31 cellular contexts compared by ENCODE assay signal in the genomic region with DNA sequence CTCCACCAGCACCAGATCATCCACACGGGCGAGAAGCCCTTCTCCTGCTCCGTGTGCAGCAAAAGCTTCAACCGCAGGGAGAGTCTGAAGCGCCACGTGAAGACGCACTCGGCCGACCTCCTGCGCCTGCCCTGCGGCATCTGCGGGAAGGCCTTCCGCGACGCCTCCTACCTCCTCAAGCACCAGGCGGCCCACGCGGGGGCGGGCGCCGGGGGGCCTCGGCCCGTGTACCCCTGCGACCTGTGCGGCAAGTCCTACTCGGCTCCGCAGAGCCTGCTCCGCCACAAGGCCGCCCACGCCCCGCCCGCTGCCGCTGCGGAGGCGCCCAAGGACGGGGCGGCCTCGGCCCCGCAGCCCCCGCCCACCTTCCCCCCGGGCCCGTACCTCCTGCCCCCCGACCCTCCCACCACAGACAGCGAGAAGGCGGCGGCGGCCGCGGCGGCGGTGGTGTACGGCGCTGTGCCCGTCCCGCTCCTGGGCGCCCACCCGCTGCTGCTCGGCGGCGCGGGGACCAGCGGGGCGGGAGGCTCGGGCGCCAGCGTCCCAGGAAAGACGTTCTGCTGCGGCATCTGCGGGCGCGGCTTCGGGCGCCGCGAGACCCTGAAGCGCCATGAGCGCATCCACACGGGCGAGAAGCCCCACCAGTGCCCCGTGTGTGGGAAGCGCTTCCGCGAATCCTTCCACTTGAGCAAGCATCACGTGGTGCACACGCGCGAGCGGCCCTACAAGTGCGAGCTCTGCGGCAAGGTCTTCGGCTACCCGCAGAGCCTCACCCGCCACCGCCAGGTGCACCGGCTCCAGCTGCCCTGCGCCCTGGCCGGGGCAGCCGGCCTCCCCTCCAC.
"Had no signal": no experiment of that assay in that cellular context is flagged by ENCODE, and none has a peak within 500 bp of the region (broad histone marks: within the 10 kb centered on the region; RNA-seq: fewer than 3 reads in every experiment).

No MANE protein-coding gene starts in this region.

- H3K27me3 Mint-ChIP-seq: activated CD4-positive, alpha-beta memory T cell treated with anti-CD3 and anti-CD28 coated beads for 36 hours; activated CD4-positive, alpha-beta T cell treated with anti-CD3 and anti-CD28 coated beads for 36 hours; activated CD4-positive, alpha-beta T cell treated with anti-CD3 and anti-CD28 coated beads, Interleukin-2, amount 10 ng/mL, durations not matched to agents 24 days and 14 days; activated CD8-positive, alpha-beta memory T cell treated with anti-CD3 and anti-CD28 coated beads, Interleukin-2, amount 10 ng/mL, durations not matched to agents 7 days and 5 days; activated naive CD4-positive, alpha-beta T cell treated with anti-CD3 and anti-CD28 coated beads, Interleukin-2, amount 50 U/mL, for 24 hours; activated naive CD8-positive, alpha-beta T cell treated with anti-CD3 and anti-CD28 coated beads for 36 hours; activated naive CD8-positive, alpha-beta T cell treated with anti-CD3 and anti-CD28 coated beads, Interleukin-2, amount 50 U/mL, for 24 hours; effector memory CD8-positive, alpha-beta T cell had no signal

- DNase-seq: activated CD4-positive, alpha-beta memory T cell treated with anti-CD3 and anti-CD28 coated beads for 36 hours; activated CD4-positive, alpha-beta T cell treated with anti-CD3 and anti-CD28 coated beads for 36 hours; activated CD4-positive, alpha-beta T cell treated with anti-CD3 and anti-CD28 coated beads, Interleukin-2, amount 10 ng/mL, durations not matched to agents 24 days and 14 days; activated CD4-positive, CD25-positive, alpha-beta regulatory T cell; activated CD4-positive, CD25-positive, alpha-beta regulatory T cell treated with anti-CD3 and anti-CD28 coated beads, Interleukin-2, amount 50 U/mL, for 72 hours; activated CD8-positive, alpha-beta memory T cell treated with anti-CD3 and anti-CD28 coated beads, Interleukin-2, amount 10 ng/mL, durations not matched to agents 7 days and 5 days; activated CD8-positive, alpha-beta memory T cell treated with anti-CD3 and anti-CD28 coated beads, Interleukin-2, amount 50 U/mL, for 4 hours; activated CD8-positive, alpha-beta T cell treated with anti-CD3 and anti-CD28 coated beads, Interleukin-2, amount 10 ng/mL, durations not matched to agents 7 days and 5 days; activated effector memory CD4-positive, alpha-beta T cell treated with anti-CD3 and anti-CD28 coated beads, Interleukin-2, amount 50 U/mL, for 16 hours; activated naive CD4-positive, alpha-beta T cell treated with anti-CD3 and anti-CD28 coated beads for 36 hours; activated naive CD8-positive, alpha-beta T cell treated with anti-CD3 and anti-CD28 coated beads for 36 hours; activated naive CD8-positive, alpha-beta T cell treated with anti-CD3 and anti-CD28 coated beads, Interleukin-2, amount 50 U/mL, for 24 hours; activated T-cell treated with anti-CD3 and anti-CD28 coated beads, Interleukin-2, amount 50 U/mL, for 1 hour; activated T-cell treated with anti-CD3 and anti-CD28 coated beads, Interleukin-2, amount 50 U/mL, for 48 hours; adrenal gland; amygdala; aorta; body of pancreas; caudate nucleus; cortex of kidney; dermis blood vessel endothelial cell; effector CD4-positive, alpha-beta T cell; effector memory CD8-positive, alpha-beta T cell; erythroblast; foreskin melanocyte; T-helper 2 cell had no signal

- H3K4me3 ChIP-seq: adrenal gland, body of pancreas, esophagus muscularis mucosa, gastroesophageal sphincter had no signal

- H3K27ac Mint-ChIP-seq: activated CD4-positive, alpha-beta memory T cell treated with anti-CD3 and anti-CD28 coated beads for 36 hours; activated CD4-positive, alpha-beta T cell treated with anti-CD3 and anti-CD28 coated beads for 36 hours; activated CD4-positive, alpha-beta T cell treated with anti-CD3 and anti-CD28 coated beads, Interleukin-2, amount 10 ng/mL, durations not matched to agents 24 days and 14 days; activated CD8-positive, alpha-beta memory T cell treated with anti-CD3 and anti-CD28 coated beads, Interleukin-2, amount 10 ng/mL, durations not matched to agents 7 days and 5 days; activated CD8-positive, alpha-beta T cell treated with anti-CD3 and anti-CD28 coated beads, Interleukin-2, amount 10 ng/mL, durations not matched to agents 7 days and 5 days; activated naive CD4-positive, alpha-beta T cell treated with anti-CD3 and anti-CD28 coated beads for 36 hours; activated naive CD4-positive, alpha-beta T cell treated with anti-CD3 and anti-CD28 coated beads, Interleukin-2, amount 50 U/mL, for 24 hours; activated naive CD8-positive, alpha-beta T cell treated with anti-CD3 and anti-CD28 coated beads for 36 hours; activated naive CD8-positive, alpha-beta T cell treated with anti-CD3 and anti-CD28 coated beads, Interleukin-2, amount 50 U/mL, for 24 hours; activated T-helper 1 cell treated with anti-CD3 and anti-CD28 coated beads, Interleukin-12 subunit alpha, Interleukin-12 subunit beta, Interleukin-2, Interleukin-4 antibody, amounts not matched to agents 30 ng/mL and 10 ng/mL and 1 ng/mL, durations not matched to agents 14 hours and 24 hours and 36 hours; activated T-helper 2 cell treated with anti-CD3 and anti-CD28 coated beads, Interferon-gamma antibody, Interleukin-2, Interleukin-4, amounts not matched to agents 10 μg/mL and 5 μg/mL and 100 μg/mL, durations not matched to agents 14 hours and 24 hours and 36 hours; effector memory CD8-positive, alpha-beta T cell had no signal

- H3K27ac ChIP-seq: adrenal gland, body of pancreas, esophagus muscularis mucosa, gastroesophageal sphincter had no signal

- H3K4me3 Mint-ChIP-seq: activated CD4-positive, alpha-beta memory T cell treated with anti-CD3 and anti-CD28 coated beads for 36 hours; activated CD4-positive, alpha-beta T cell treated with anti-CD3 and anti-CD28 coated beads for 36 hours; activated CD4-positive, alpha-beta T cell treated with anti-CD3 and anti-CD28 coated beads, Interleukin-2, amount 10 ng/mL, durations not matched to agents 24 days and 14 days; activated CD8-positive, alpha-beta memory T cell treated with anti-CD3 and anti-CD28 coated beads, Interleukin-2, amount 10 ng/mL, durations not matched to agents 7 days and 5 days; activated CD8-positive, alpha-beta T cell treated with anti-CD3 and anti-CD28 coated beads, Interleukin-2, amount 10 ng/mL, durations not matched to agents 7 days and 5 days; activated naive CD4-positive, alpha-beta T cell treated with anti-CD3 and anti-CD28 coated beads for 36 hours; activated naive CD4-positive, alpha-beta T cell treated with anti-CD3 and anti-CD28 coated beads, Interleukin-2, amount 50 U/mL, for 24 hours; activated naive CD8-positive, alpha-beta T cell treated with anti-CD3 and anti-CD28 coated beads for 36 hours; activated naive CD8-positive, alpha-beta T cell treated with anti-CD3 and anti-CD28 coated beads, Interleukin-2, amount 50 U/mL, for 24 hours; activated T-helper 1 cell treated with anti-CD3 and anti-CD28 coated beads, Interleukin-12 subunit alpha, Interleukin-12 subunit beta, Interleukin-2, Interleukin-4 antibody, amounts not matched to agents 30 ng/mL and 10 ng/mL and 1 ng/mL, durations not matched to agents 14 hours and 24 hours and 36 hours; effector memory CD8-positive, alpha-beta T cell had no signal

- H3K9me3 Mint-ChIP-seq: activated CD4-positive, alpha-beta memory T cell treated with anti-CD3 and anti-CD28 coated beads for 36 hours; activated CD4-positive, alpha-beta T cell treated with anti-CD3 and anti-CD28 coated beads, Interleukin-2, amount 10 ng/mL, durations not matched to agents 24 days and 14 days; activated naive CD4-positive, alpha-beta T cell treated with anti-CD3 and anti-CD28 coated beads for 36 hours; activated naive CD4-positive, alpha-beta T cell treated with anti-CD3 and anti-CD28 coated beads, Interleukin-2, amount 50 U/mL, for 24 hours; activated naive CD8-positive, alpha-beta T cell treated with anti-CD3 and anti-CD28 coated beads for 36 hours; activated naive CD8-positive, alpha-beta T cell treated with anti-CD3 and anti-CD28 coated beads, Interleukin-2, amount 50 U/mL, for 24 hours; activated T-helper 1 cell treated with anti-CD3 and anti-CD28 coated beads, Interleukin-12 subunit alpha, Interleukin-12 subunit beta, Interleukin-2, Interleukin-4 antibody, amounts not matched to agents 30 ng/mL and 10 ng/mL and 1 ng/mL, durations not matched to agents 14 hours and 24 hours and 36 hours; activated T-helper 2 cell treated with anti-CD3 and anti-CD28 coated beads, Interferon-gamma antibody, Interleukin-2, Interleukin-4, amounts not matched to agents 10 μg/mL and 5 μg/mL and 100 μg/mL, durations not matched to agents 14 hours and 24 hours and 36 hours; effector memory CD8-positive, alpha-beta T cell had no signal

- H3K27me3 ChIP-seq: adrenal gland, body of pancreas, esophagus muscularis mucosa, gastroesophageal sphincter had no signal

- H3K9me3 ChIP-seq: adrenal gland, body of pancreas, esophagus muscularis mucosa, gastroesophageal sphincter had no signal

- ATAC-seq: activated CD4-positive, alpha-beta T cell treated with anti-CD3 and anti-CD28 coated beads for 36 hours; activated CD8-positive, alpha-beta memory T cell treated with anti-CD3 and anti-CD28 coated beads, Interleukin-2, amount 10 ng/mL, durations not matched to agents 7 days and 5 days; activated CD8-positive, alpha-beta T cell treated with anti-CD3 and anti-CD28 coated beads, Interleukin-2, amount 10 ng/mL, durations not matched to agents 7 days and 5 days; activated naive CD8-positive, alpha-beta T cell treated with anti-CD3 and anti-CD28 coated beads, Interleukin-2, amount 50 U/mL, for 24 hours; body of pancreas; effector memory CD8-positive, alpha-beta T cell; gastroesophageal sphincter had no signal
